In the genomic region with DNA sequence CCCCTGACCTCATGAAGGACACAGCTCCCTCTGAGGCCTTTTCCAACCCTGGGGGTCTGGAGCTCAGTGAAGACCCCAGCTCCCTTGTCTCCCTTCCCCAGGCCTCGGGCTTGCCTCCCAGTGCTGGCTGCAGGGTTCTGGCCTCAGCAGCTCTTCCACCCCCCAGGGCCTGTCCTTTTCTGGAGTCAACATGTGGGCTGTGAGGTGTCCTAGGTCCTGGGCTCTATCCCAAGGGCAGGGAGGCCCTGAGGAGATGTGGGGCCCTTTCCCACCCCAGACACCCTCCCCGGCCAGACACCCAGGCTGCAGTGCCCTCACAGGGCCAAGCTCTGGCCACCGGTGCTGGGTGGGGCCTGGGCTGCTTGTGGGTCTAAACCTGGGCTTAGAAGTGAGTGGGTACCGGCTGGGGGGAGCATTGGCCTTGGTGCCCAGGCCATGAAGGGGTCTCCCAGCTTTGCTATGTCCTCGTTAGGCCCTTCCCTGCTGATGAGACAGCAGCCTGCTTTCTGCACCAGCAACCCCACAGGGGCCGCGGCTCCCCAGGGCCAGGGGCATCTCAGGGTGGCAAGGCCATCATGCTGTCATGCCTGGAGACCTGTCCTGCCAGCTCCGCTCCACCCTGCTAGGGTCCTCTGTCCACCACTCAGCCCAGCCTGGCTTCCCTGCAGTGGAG, we compare ENCODE assay signal across 1 cellular context.
TF ChIP-seq lines count a peak whose summit lies in the region.

No MANE protein-coding gene starts in this region.

TF ChIP-seq in HEK293T, 16 proteins besides CTCF, POLR2A, EP300 and RAD21:
- TF ChIP-seq SP1 (IDR thresholded peaks at IDR 0.05), result no peak
- TF ChIP-seq ZNF384 (IDR thresholded peaks at IDR 0.05), result no peak
- TF ChIP-seq FOXM1 (IDR thresholded peaks at IDR 0.05; ENCODE audit: borderline replicate concordance), result no peak
- no peak for TF ChIP-seq FOXK2 (IDR thresholded peaks at IDR 0.05)
- TF ChIP-seq TARDBP (IDR thresholded peaks at IDR 0.05), result no peak
- no peak for TF ChIP-seq ELF4 (IDR thresholded peaks at IDR 0.05)
- TF ChIP-seq CTBP1 (IDR thresholded peaks at IDR 0.05; ENCODE audit: borderline replicate concordance), result no peak
- no peak for TF ChIP-seq BHLHE40 (IDR thresholded peaks at IDR 0.05; ENCODE audit: borderline replicate concordance)
- TF ChIP-seq, protein P1, sequence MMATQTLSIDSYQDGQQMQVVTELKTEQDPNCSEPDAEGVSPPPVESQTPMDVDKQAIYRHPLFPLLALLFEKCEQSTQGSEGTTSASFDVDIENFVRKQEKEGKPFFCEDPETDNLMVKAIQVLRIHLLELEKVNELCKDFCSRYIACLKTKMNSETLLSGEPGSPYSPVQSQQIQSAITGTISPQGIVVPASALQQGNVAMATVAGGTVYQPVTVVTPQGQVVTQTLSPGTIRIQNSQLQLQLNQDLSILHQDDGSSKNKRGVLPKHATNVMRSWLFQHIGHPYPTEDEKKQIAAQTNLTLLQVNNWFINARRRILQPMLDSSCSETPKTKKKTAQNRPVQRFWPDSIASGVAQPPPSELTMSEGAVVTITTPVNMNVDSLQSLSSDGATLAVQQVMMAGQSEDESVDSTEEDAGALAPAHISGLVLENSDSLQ (IDR thresholded peaks at IDR 0.05), result no peak
- TF ChIP-seq NFRKB (IDR thresholded peaks at IDR 0.05), result no peak
- no peak for TF ChIP-seq L3MBTL2 (conservative IDR thresholded peaks at IDR 0.05)
- TF ChIP-seq SUZ12 (IDR thresholded peaks at IDR 0.05), result no peak
- TF ChIP-seq ARNT (IDR thresholded peaks at IDR 0.05), result no peak
